ENCODE assay signal across 10 cellular contexts in genomic region chr5:14342306-14342705, GRCh38.
A peak's percentile ranks its signal among the peaks of the same experiment; 100 is the strongest.
DNase-seq lines count a peak whose midpoint lies in the region; ATAC-seq and TF ChIP-seq lines count a peak whose summit lies in the region.
"Had no signal": no experiment of that assay in that cellular context is flagged by ENCODE, and none has a peak within 500 bp of the region (broad histone marks: within the 10 kb centered on the region; RNA-seq: fewer than 3 reads in every experiment).

No MANE protein-coding gene starts in this region.

- intact Hi-C loops in Calu3 (cut with micrococcal nuclease; ENCODE audit: unreplicated experiment) (loop anchor here (5.0 kb wide), 1 partner anchor 355 kb away; no protein-coding TSS in a partner anchor), mammary epithelial cell (cut with micrococcal nuclease) (no loop called here)

- H3K36me3 Mint-ChIP-seq in Calu3 (ENCODE audit: insufficient read depth, unreplicated experiment): peaks cover 33% of the 10 kb centered on the region
- peaks cover 30% of the 10 kb centered on the region for H3K36me3 Mint-ChIP-seq in type B pancreatic cell

- H3K27ac ChIP-seq in suprapubic skin (no peak overlapping the region), mammary epithelial cell (ENCODE audit: insufficient read depth, low read depth, low read length) (no peak overlapping the region)
- H3K27ac ChIP-seq: SK-N-MC had no signal

- no peak overlapping the region for H3K4me2 ChIP-seq in mammary epithelial cell (ENCODE audit: insufficient read depth, low read depth, low read length)

- H3K9me3 Mint-ChIP-seq in Calu3 (ENCODE audit: low read depth, unreplicated experiment) (peaks cover 3% of the 10 kb centered on the region), type B pancreatic cell (no peaks in the 10 kb centered on the region)

- H3K36me3 ChIP-seq in suprapubic skin (peaks cover 39% of the 10 kb centered on the region), mammary epithelial cell (ENCODE audit: insufficient read depth, low read length) (peaks cover 33% of the 10 kb centered on the region)

- H3K27me3 ChIP-seq in suprapubic skin: no peaks in the 10 kb centered on the region
- H3K27me3 ChIP-seq in mammary epithelial cell (ENCODE audit: insufficient read depth, low read length): no peaks in the 10 kb centered on the region

- no peak for TF ChIP-seq CTCF in Calu3 (IDR thresholded peaks at IDR 0.05; ENCODE audit: unreplicated experiment)
- no peak for TF ChIP-seq CTCF in fibroblast of pulmonary artery (IDR thresholded peaks at IDR 0.05; ENCODE audit: low read length, missing control alignments)
- no peak for TF ChIP-seq CTCF in suprapubic skin (IDR thresholded peaks at IDR 0.05)
- no peak for TF ChIP-seq CTCF in type B pancreatic cell (conservative IDR thresholded peaks at IDR 0.05)
- no peak for TF ChIP-seq CTCF in mammary epithelial cell (conservative IDR thresholded peaks at IDR 0.05 in 1 of 2, IDR thresholded peaks at IDR 0.05 in 1 of 2; ENCODE audit: extremely low read depth in 1 of 2, insufficient read depth in 1 of 2, low read depth in 1 of 2, low read length in 2 of 2)

- peak; percentile 39 for DNase-seq in Calu3
- DNase-seq in fibroblast of pulmonary artery (ENCODE audit: low read depth): peak; percentile 30
- no peak for DNase-seq in suprapubic skin (ENCODE audit: low spot score in 2 of 2)
- no peak for DNase-seq in type B pancreatic cell (ENCODE audit: extremely low spot score, unreplicated experiment)
- DNase-seq in HuH-7 (ENCODE audit: low spot score): no peak
- no peak for DNase-seq in mammary epithelial cell
- DNase-seq: erythroblast had no signal

- in situ Hi-C loops in mammary epithelial cell (cut with MboI; ENCODE audit: low sequenced_read_pairs in 2 of 2): no loop called here

- H3K4me1 ChIP-seq in suprapubic skin: peaks cover 7% of the 10 kb centered on the region
- no peaks in the 10 kb centered on the region for H3K4me1 ChIP-seq in mammary epithelial cell (ENCODE audit: insufficient read depth, low read length)

- dilution Hi-C loops in mammary epithelial cell (cut with HindIII; ENCODE audit: low sequenced_read_pairs): no loop called here

- H3K4me1 Mint-ChIP-seq in Calu3 (ENCODE audit: low read depth, unreplicated experiment) (peaks cover 21% of the 10 kb centered on the region), type B pancreatic cell (ENCODE audit: unreplicated experiment) (no peaks in the 10 kb centered on the region)

- no peaks in the 10 kb centered on the region for H4K20me1 ChIP-seq in mammary epithelial cell (ENCODE audit: insufficient read depth, low read length)

- CTCF ChIA-PET in Calu3 (lab: Charles Lee) (no interaction called here), mammary epithelial cell (lab: Charles Lee; ENCODE audit: low non-redundant PET) (no interaction called here)

- H3K9me3 ChIP-seq in suprapubic skin (no peaks in the 10 kb centered on the region), mammary epithelial cell (replicated peaks; ENCODE audit: insufficient read depth, low read length) (no peaks in the 10 kb centered on the region)

- TF ChIP-seq POLR2A in suprapubic skin (IDR thresholded peaks at IDR 0.05): no peak

- ATAC-seq in GM19463 (IDR thresholded peaks at IDR 0.05; ENCODE audit: unreplicated experiment) (peak; percentile 99), HG03280 (IDR thresholded peaks at IDR 0.05; ENCODE audit: unreplicated experiment) (peak; percentile 81)

- H3K4me3 ChIP-seq in fibroblast of pulmonary artery (replicated peaks; ENCODE audit: low read depth, low read length): no peak overlapping the region
- H3K4me3 ChIP-seq in suprapubic skin: no peak overlapping the region
- H3K4me3 ChIP-seq in mammary epithelial cell (replicated peaks in 1 of 3; ENCODE audit: insufficient read depth in 1 of 3, low read depth in 2 of 3, low read length in 3 of 3): no peak overlapping the region
- H3K4me3 ChIP-seq: SK-N-MC had no signal

- WGBS in suprapubic skin: 60% methylated on average over 3 of the region's 3 CpGs
- 94% methylated on average over 3 of the region's 3 CpGs for WGBS in mammary epithelial cell (ENCODE audit: low coverage, missing lambda C conversion rate)

- TF ChIP-seq EP300 in suprapubic skin (IDR thresholded peaks at IDR 0.05): no peak

- H3K27me3 Mint-ChIP-seq in Calu3 (ENCODE audit: unreplicated experiment): no peaks in the 10 kb centered on the region
- no peaks in the 10 kb centered on the region for H3K27me3 Mint-ChIP-seq in type B pancreatic cell

- H3K4me3 Mint-ChIP-seq in Calu3 (ENCODE audit: low read depth, unreplicated experiment) (no peak overlapping the region), type B pancreatic cell (no peak overlapping the region)

- peak overlapping the region; percentile 44 for H3K27ac Mint-ChIP-seq in Calu3 (ENCODE audit: unreplicated experiment)
- H3K27ac Mint-ChIP-seq in type B pancreatic cell: no peak overlapping the region

- no TSS peak for BruUV-seq in Calu3 (replicated peaks; lab: Mats Ljungman, UMichigan)
- BruUV-seq in mammary epithelial cell (replicated peaks; lab: Mats Ljungman, UMichigan): no TSS peak

- H3K9ac ChIP-seq in mammary epithelial cell (ENCODE audit: insufficient read depth, low read length): no peak overlapping the region

- no peak overlapping the region for H2AFZ ChIP-seq in mammary epithelial cell (ENCODE audit: low read depth, low read length)

- peaks cover 67% of the 10 kb centered on the region for H3K79me2 ChIP-seq in mammary epithelial cell (ENCODE audit: insufficient read depth, low read length)

Comparison
In these comparisons a context has a peak if more than half of its experiments do, and no peak if none do; other contexts are left out.
1. DNase-seq: peak in Calu3 (single experiment) and fibroblast of pulmonary artery (single experiment); none in suprapubic skin (0 of 2), type B pancreatic cell (single experiment), HuH-7 (single experiment) and mammary epithelial cell (single experiment).